In genomic region chr6:158414900-158415299, GRCh38 we compare ENCODE assay signal across 19 cellular contexts.
DNase-seq lines count a peak whose midpoint lies in the region; ATAC-seq and TF ChIP-seq lines count a peak whose summit lies in the region.
"Had no signal": no experiment of that assay in that cellular context is flagged by ENCODE, and none has a peak within 500 bp of the region (broad histone marks: within the 10 kb centered on the region; RNA-seq: fewer than 3 reads in every experiment).

No MANE protein-coding gene starts in this region.

- no peak overlapping the region for H3K4ac ChIP-seq in H9 (ENCODE audit: low read depth, low read length)

- no peaks in the 10 kb centered on the region for H3K27me3 Mint-ChIP-seq in chondrocyte (ENCODE audit: low read depth)
- no peaks in the 10 kb centered on the region for H3K27me3 Mint-ChIP-seq in H9 (ENCODE audit: low read depth)
- H3K27me3 Mint-ChIP-seq: activated CD8-positive, alpha-beta memory T cell treated with anti-CD3 and anti-CD28 coated beads, Interleukin-2, amount 10 ng/mL, durations not matched to agents 7 days and 5 days had no signal

- no peak overlapping the region for H4K8ac ChIP-seq in H9 (replicated peaks; ENCODE audit: insufficient read length, low read depth, low read length)

- H3K4me3 Mint-ChIP-seq in chondrocyte (ENCODE audit: unreplicated experiment) (no peak overlapping the region), H9 (no peak overlapping the region)
- H3K4me3 Mint-ChIP-seq: activated CD8-positive, alpha-beta memory T cell treated with anti-CD3 and anti-CD28 coated beads, Interleukin-2, amount 10 ng/mL, durations not matched to agents 7 days and 5 days; brain; WTC11 had no signal

- no peaks in the 10 kb centered on the region for H3K23me2 ChIP-seq in H9 (ENCODE audit: insufficient read length, low read depth, low read length, poor library complexity, severe bottlenecking)

- DNase-seq in EL, result peak; percentile 65
- peak; percentile 59 for DNase-seq in NCI-H226
- no peak for DNase-seq in chondrocyte (ENCODE audit: low spot score)
- DNase-seq in myocyte (ENCODE audit: low read depth), result peak; percentile 44
- DNase-seq in middle frontal gyrus (ENCODE audit: extremely low spot score, low spot score), result no peak
- no peak for DNase-seq in erythroblast (lab: John Stamatoyannopoulos, UW)
- no peak for DNase-seq in H9
- DNase-seq: activated CD8-positive, alpha-beta memory T cell treated with anti-CD3 and anti-CD28 coated beads, Interleukin-2, amount 10 ng/mL, durations not matched to agents 7 days and 5 days; activated naive CD4-positive, alpha-beta T cell; C1 segment of cervical spinal cord; DMS79; effector memory CD4-positive, alpha-beta T cell; KBM-7; NCI-H1417; NCI-H446; stomach had no signal

- H3T11ph ChIP-seq in H9 (ENCODE audit: low read length), result no peak overlapping the region

- H2BK120ac ChIP-seq in H9 (ENCODE audit: low read depth, low read length, poor library complexity, severe bottlenecking), result no peak overlapping the region

- no peak overlapping the region for H2AFZ ChIP-seq in H9 (ENCODE audit: low read length)

- no peak for TF ChIP-seq POLR2A in erythroblast (IDR thresholded peaks at IDR 0.05; ENCODE audit: low read length)

- no peak for ATAC-seq in HG02970 (IDR thresholded peaks at IDR 0.05; ENCODE audit: low FRiP score, unreplicated experiment)
- ATAC-seq: activated CD8-positive, alpha-beta memory T cell treated with anti-CD3 and anti-CD28 coated beads, Interleukin-2, amount 10 ng/mL, durations not matched to agents 7 days and 5 days; WTC11 had no signal

- H3K9me3 Mint-ChIP-seq in chondrocyte (ENCODE audit: low read depth) (peaks cover 2% of the 10 kb centered on the region), H9 (0 out of 5 replicates have a peak, but pooled peaks cover 0 to 2% of the 10 kb centered on the region in 2 experiments)

- H4K20me1 ChIP-seq in H9 (ENCODE audit: control insufficient read depth, insufficient read depth, insufficient read length), result no peaks in the 10 kb centered on the region

- H3K79me2 ChIP-seq in H9 (ENCODE audit: insufficient read depth, low read length), result no peaks in the 10 kb centered on the region; the same call in 1 of the 2 replicates

- H3K9me3 ChIP-seq in H9 (ENCODE audit: control insufficient read depth, low read depth, low read length), result no peaks in the 10 kb centered on the region
- H3K9me3 ChIP-seq: stomach had no signal

- TF ChIP-seq CTCF in chondrocyte (IDR thresholded peaks at IDR 0.05) (no peak), H9 (conservative IDR thresholded peaks at IDR 0.05) (no peak)

- H3K27me3 ChIP-seq in H9 (ENCODE audit: insufficient read depth, low read length), result no peaks in the 10 kb centered on the region
- H3K27me3 ChIP-seq: stomach had no signal

- no peak overlapping the region for H2BK20ac ChIP-seq in H9 (ENCODE audit: low read depth, low read length, poor library complexity, severe bottlenecking)

- no peak overlapping the region for H4K5ac ChIP-seq in H9 (ENCODE audit: insufficient read length, low read depth, low read length)

- H3K56ac ChIP-seq in H9 (ENCODE audit: insufficient read length, low read depth, low read length), result no peak overlapping the region

- H3K36me3 Mint-ChIP-seq in chondrocyte (ENCODE audit: low read depth) (peaks cover 3% of the 10 kb centered on the region), H9 (ENCODE audit: insufficient read depth in 1 of 3, low read depth in 3 of 3) (peaks cover 7 to 24% (median 8%) of the 10 kb centered on the region in 3 experiments; a peak in 6 of 7 replicates)

- H2BK5ac ChIP-seq in H9 (ENCODE audit: insufficient read length, low read length), result no peak overlapping the region

- no peak overlapping the region for H3K18ac ChIP-seq in H9 (ENCODE audit: insufficient read length, low read depth, low read length)

- H3K23ac ChIP-seq in H9 (ENCODE audit: insufficient read length, low read depth, low read length), result no peak overlapping the region

- WGBS in H9 (ENCODE audit: extremely low coverage, insufficient read length, low lambda C conversion rate), result no CpG with 5 or more reads among the region's 5 CpGs

- H3K4me2 ChIP-seq in H9 (ENCODE audit: insufficient read depth, insufficient read length, low read length), result no peak overlapping the region

- no peak overlapping the region for H3K9ac ChIP-seq in H9 (ENCODE audit: extremely low read depth, insufficient read length, low read length)

- H3K27ac ChIP-seq in H9 (ENCODE audit: insufficient read length, low read depth, low read length), result no peak overlapping the region
- H3K27ac ChIP-seq: stomach had no signal

- H2BK15ac ChIP-seq in H9 (ENCODE audit: low read depth, low read length), result no peak overlapping the region

- H2BK12ac ChIP-seq in H9 (ENCODE audit: insufficient read length, low read depth, low read length), result no peak overlapping the region

- H2AK5ac ChIP-seq in H9 (ENCODE audit: insufficient read length, low read length), result no peak overlapping the region

- peaks cover 41% of the 10 kb centered on the region for H3K4me1 Mint-ChIP-seq in chondrocyte (ENCODE audit: low read depth)
- H3K4me1 Mint-ChIP-seq in H9, result peaks cover 6 to 7% of the 10 kb centered on the region in 2 experiments
- H3K4me1 Mint-ChIP-seq: activated CD8-positive, alpha-beta memory T cell treated with anti-CD3 and anti-CD28 coated beads, Interleukin-2, amount 10 ng/mL, durations not matched to agents 7 days and 5 days had no signal

- no peaks in the 10 kb centered on the region for H3K79me1 ChIP-seq in H9 (ENCODE audit: insufficient read depth, low read depth, low read length, poor library complexity, severe bottlenecking)

- H3K14ac ChIP-seq in H9 (ENCODE audit: insufficient read depth, low read length), result no peak overlapping the region

- H4K91ac ChIP-seq in H9 (ENCODE audit: insufficient read length, low read depth, low read length), result no peak overlapping the region

- H3K4me1 ChIP-seq in H9 (ENCODE audit: insufficient read depth, low read length), result no peaks in the 10 kb centered on the region

- peak overlapping the region; percentile 8 for H3K27ac Mint-ChIP-seq in chondrocyte (ENCODE audit: unreplicated experiment)
- H3K27ac Mint-ChIP-seq in H9, result peak overlapping the region in 1 of 3 experiments; percentile 26; a peak in 1 of 7 replicates
- H3K27ac Mint-ChIP-seq: activated CD8-positive, alpha-beta memory T cell treated with anti-CD3 and anti-CD28 coated beads, Interleukin-2, amount 10 ng/mL, durations not matched to agents 7 days and 5 days; WTC11 had no signal

Comparison
In these comparisons a context has a peak if more than half of its experiments do, and no peak if none do; other contexts are left out.
1. DNase-seq: peak in EL (single experiment), NCI-H226 (single experiment) and myocyte (single experiment); none in chondrocyte (single experiment), middle frontal gyrus (single experiment), erythroblast (0 of 2) and H9 (single experiment).